ENCODE assay signal across 8 cellular contexts in genomic region chrX:136497556-136498048, GRCh38. TPM values are rescaled to one million over a fixed set of nuclear protein-coding genes. Genes with fewer than 3 reads are reported as not detected.
DNase-seq lines count a peak whose midpoint lies in the region; ATAC-seq, FAIRE-seq and TF ChIP-seq lines count a peak whose summit lies in the region.

TSS of gene HTATSF1 (plus strand) at chrX:136497592. CDS start at chrX:136497685, 93 bp downstream.

- POLR2A ChIA-PET in A549 (lab: Yijun Ruan, JAX): interaction anchor here (0.7 to 1.9 kb wide), 5 partner anchors 11 to 383 kb away, joined by 3 to 9 read pairs (median 4); partner anchors contain the start of gene RBMX

- H3K9me3 ChIP-seq in A549 (no peaks in the 10 kb centered on the region), heart right ventricle (no peaks in the 10 kb centered on the region)

- TF ChIP-seq EP300 in A549 (IDR thresholded peaks at IDR 0.05): no peak

- peak within 1 kb of the TSS; percentile 92 for H3K4me3 Mint-ChIP-seq in activated T-helper 1 cell treated with anti-CD3 and anti-CD28 coated beads, Interleukin-12 subunit alpha, Interleukin-12 subunit beta, Interleukin-2, Interleukin-4 antibody, amounts not matched to agents 30 ng/mL and 10 ng/mL and 1 ng/mL, durations not matched to agents 14 hours and 24 hours and 36 hours

- peak within 1 kb of the TSS; percentile 97 to 98 for H3K27ac ChIP-seq in A549
- H3K27ac ChIP-seq in heart right ventricle: peak within 1 kb of the TSS; percentile 86 to 98 (median 94)
- H3K27ac ChIP-seq in rectal smooth muscle tissue (ENCODE audit: low read depth, low read length): peak within 1 kb of the TSS; percentile 87

- peak within 1 kb of the TSS; percentile 99 for H3K27ac Mint-ChIP-seq in activated T-helper 1 cell treated with anti-CD3 and anti-CD28 coated beads, Interleukin-12 subunit alpha, Interleukin-12 subunit beta, Interleukin-2, Interleukin-4 antibody, amounts not matched to agents 30 ng/mL and 10 ng/mL and 1 ng/mL, durations not matched to agents 14 hours and 24 hours and 36 hours

- no peaks in the 10 kb centered on the region for H3K27me3 Mint-ChIP-seq in activated T-helper 1 cell treated with anti-CD3 and anti-CD28 coated beads, Interleukin-12 subunit alpha, Interleukin-12 subunit beta, Interleukin-2, Interleukin-4 antibody, amounts not matched to agents 30 ng/mL and 10 ng/mL and 1 ng/mL, durations not matched to agents 14 hours and 24 hours and 36 hours (ENCODE audit: insufficient read depth)

- peak; percentile 51 to 70 for ATAC-seq in A549
- peak; percentile 9 for ATAC-seq in GM18861 (IDR thresholded peaks at IDR 0.05; ENCODE audit: unreplicated experiment)
- peak; percentile 13 for ATAC-seq in HG03460 (IDR thresholded peaks at IDR 0.05; ENCODE audit: unreplicated experiment)
- peak in 5 of 8 donors; percentile 1 to 25 (median 10) for ATAC-seq in heart right ventricle

- peaks cover 0 to 12% (median 0%) of the 10 kb centered on the region in 7 donors for H3K27me3 ChIP-seq in heart right ventricle
- no peaks in the 10 kb centered on the region for H3K27me3 ChIP-seq in rectal smooth muscle tissue (ENCODE audit: control insufficient read depth, insufficient read depth, low read length)

- peaks cover 13% of the 10 kb centered on the region; the same call in 2 of the 3 replicates for H3K4me1 ChIP-seq in A549
- peaks cover 0 to 22% (median 11%) of the 10 kb centered on the region in 9 donors for H3K4me1 ChIP-seq in heart right ventricle
- no peaks in the 10 kb centered on the region for H3K4me1 ChIP-seq in rectal smooth muscle tissue (ENCODE audit: control insufficient read depth, insufficient read depth, low read length)

- peaks cover 0 to 32% (median 0%) of the 10 kb centered on the region in 9 donors for H3K36me3 ChIP-seq in heart right ventricle
- peaks cover 3% of the 10 kb centered on the region for H3K36me3 ChIP-seq in rectal smooth muscle tissue (ENCODE audit: control insufficient read depth, insufficient read depth, low read length)

- peak; percentile 52 for TF ChIP-seq POLR2A in A549 (IDR thresholded peaks at IDR 0.05; ENCODE audit: low read length)

- WGBS in A549 (ENCODE audit: missing lambda C conversion rate): under 1% methylated on average over 11 of the region's 35 CpGs
- WGBS in heart right ventricle, 2 donors: 0% methylated on average over 33 to 35 of the region's 35 CpGs

- intact Hi-C loops in activated T-helper 1 cell treated with anti-CD3 and anti-CD28 coated beads, Interleukin-12 subunit alpha, Interleukin-12 subunit beta, Interleukin-2, Interleukin-4 antibody, amounts not matched to agents 30 ng/mL and 10 ng/mL and 1 ng/mL, durations not matched to agents 14 hours and 24 hours and 36 hours (cut with micrococcal nuclease): loop anchor here (1.0 to 5.0 kb wide), 11 partner anchors 87 to 975 kb away; partner anchors contain the start of genes INTS6L, MMGT1 and SLC9A6
- intact Hi-C loops in heart right ventricle (cut with DNase I): loop anchor here in 3 of 10 donors (2.0 to 10.0 kb wide), 5 partner anchors 15 to 525 kb away; partner anchors contain the start of genes MAP7D3 (in 1 of the 3) and MMGT1 (in 1 of the 3)

- H3K36me3 Mint-ChIP-seq in activated T-helper 1 cell treated with anti-CD3 and anti-CD28 coated beads, Interleukin-12 subunit alpha, Interleukin-12 subunit beta, Interleukin-2, Interleukin-4 antibody, amounts not matched to agents 30 ng/mL and 10 ng/mL and 1 ng/mL, durations not matched to agents 14 hours and 24 hours and 36 hours (ENCODE audit: low read depth): peaks cover 12% of the 10 kb centered on the region

- peak within 1 kb of the TSS; percentile 89 for H3K4me2 ChIP-seq in A549

- peak in 1 of 2 experiments; percentile 20 for DNase-seq in A549 (ENCODE audit: low read depth in 1 of 2, low spot score in 1 of 2)
- DNase-seq in activated T-helper 1 cell treated with anti-CD3 and anti-CD28 coated beads, Interleukin-12 subunit alpha, Interleukin-12 subunit beta, Interleukin-2, Interleukin-4 antibody, amounts not matched to agents 30 ng/mL and 10 ng/mL and 1 ng/mL, durations not matched to agents 14 hours and 24 hours and 36 hours (ENCODE audit: low spot score): no peak
- peak in 1 of 2 donors; percentile 9 for DNase-seq in heart right ventricle
- no peak for DNase-seq in stimulated activated CD4-positive, alpha-beta T cell treated with anti-CD3 and anti-CD28 coated beads, Interleukin-2, amount 100 ng/mL, for 48 hours
- DNase-seq in GOT3 (lab: John Stamatoyannopoulos, UW): no peak

- no peak for TF ChIP-seq CTCF in A549 (IDR thresholded peaks at IDR 0.05)
- TF ChIP-seq CTCF in heart right ventricle (IDR thresholded peaks at IDR 0.05): no peak

- H3K9ac ChIP-seq in rectal smooth muscle tissue (ENCODE audit: low read length): peak within 1 kb of the TSS; percentile 57

- no peak for TF ChIP-seq RAD21 in A549 (conservative IDR thresholded peaks at IDR 0.05 in 1 of 2, IDR thresholded peaks at IDR 0.05 in 1 of 2)

- H3K4me3 ChIP-seq in A549: peak within 1 kb of the TSS; percentile 71
- H3K4me3 ChIP-seq in heart right ventricle: peak within 1 kb of the TSS; percentile 37 to 86 (median 74)
- H3K4me3 ChIP-seq in rectal smooth muscle tissue (ENCODE audit: low read length): peak within 1 kb of the TSS; percentile 79

- peak; percentile 76 for FAIRE-seq in A549 (lab: Jason Lieb, UNC)

- peaks cover 20% of the 10 kb centered on the region for H3K4me1 Mint-ChIP-seq in activated T-helper 1 cell treated with anti-CD3 and anti-CD28 coated beads, Interleukin-12 subunit alpha, Interleukin-12 subunit beta, Interleukin-2, Interleukin-4 antibody, amounts not matched to agents 30 ng/mL and 10 ng/mL and 1 ng/mL, durations not matched to agents 14 hours and 24 hours and 36 hours (ENCODE audit: low read depth)

- no peaks in the 10 kb centered on the region for H3K9me3 Mint-ChIP-seq in activated T-helper 1 cell treated with anti-CD3 and anti-CD28 coated beads, Interleukin-12 subunit alpha, Interleukin-12 subunit beta, Interleukin-2, Interleukin-4 antibody, amounts not matched to agents 30 ng/mL and 10 ng/mL and 1 ng/mL, durations not matched to agents 14 hours and 24 hours and 36 hours

- CTCF ChIA-PET in A549 (lab: Yijun Ruan, JAX): interaction anchor here (1.0 kb wide), 1 partner anchor 80 kb away, joined by 4 read pairs; no protein-coding TSS in a partner anchor

TF ChIP-seq in A549, 52 proteins besides CTCF, POLR2A, EP300 and RAD21:
- TF ChIP-seq RCOR1 (IDR thresholded peaks at IDR 0.05; ENCODE audit: low read depth, low read length) (no peak), CBX8 (IDR thresholded peaks at IDR 0.05) (no peak), CEBPB (IDR thresholded peaks at IDR 0.05) (no peak), POLR2AphosphoS2 (conservative IDR thresholded peaks at IDR 0.05; ENCODE audit: low read length) (no peak), EHF (CRISPR knock-in tag; IDR thresholded peaks at IDR 0.05) (no peak), FOSL2 (IDR thresholded peaks at IDR 0.05) (no peak), FOSL2 (CRISPR knock-in tag; IDR thresholded peaks at IDR 0.05) (no peak), ZSCAN20 (CRISPR knock-in tag; IDR thresholded peaks at IDR 0.05) (no peak), HOXB5 (CRISPR knock-in tag; IDR thresholded peaks at IDR 0.05) (no peak), CHD2 (IDR thresholded peaks at IDR 0.05; ENCODE audit: low read length, partially characterized antibody) (no peak), CHD4 (IDR thresholded peaks at IDR 0.05; ENCODE audit: borderline replicate concordance) (no peak), SREBF2 (IDR thresholded peaks at IDR 0.05) (no peak), RARB (CRISPR knock-in tag; IDR thresholded peaks at IDR 0.05) (no peak)
TF ChIP-seq in A549: peak in this region for 0.

RNA-seq across cellular contexts. Expression of gene HTATSF1, which starts in this region (rescaled TPM):
- 5.0 and 10.8 TPM in 2 replicates for polyA plus RNA-seq in A549 (2011; rRNA removed)
- polyA plus RNA-seq in A549 (2012; cell fraction: cytosol; rRNA removed): 3.1 and 5.0 TPM in 2 replicates
- polyA plus RNA-seq in A549 (2012; cell fraction: nucleus; rRNA removed): 1.7 and 4.7 TPM in 2 replicates
- 82.3 to 87.7 TPM (median 82.8 TPM) in 3 replicates for polyA plus RNA-seq in A549 (2017; fragmentation: RNase III; extraction: RNeasy Plus Mini Kit Qiagen cat#74134 plus additional on column Dnase treatment)
- 1.6 and 2.4 TPM in 2 replicates for polyA minus RNA-seq in A549 (2011; rRNA and poly(A)+ RNA removed)
- total RNA-seq in activated T-helper 1 cell treated with anti-CD3 and anti-CD28 coated beads, Interleukin-12 subunit alpha, Interleukin-12 subunit beta, Interleukin-2, Interleukin-4 antibody, amounts not matched to agents 30 ng/mL and 10 ng/mL and 1 ng/mL, durations not matched to agents 14 hours and 24 hours and 36 hours: 50.2 and 54.2 TPM in 2 replicates
- total RNA-seq in heart right ventricle: 10 to 100 TPM; 55.0 to 77.8 (median 62.9) TPM
- polyA plus RNA-seq in heart right ventricle: 10 to 100 TPM; 36.7 to 45.6 TPM

Comparison
In these comparisons a context has a peak if more than half of its experiments do, and no peak if none do; other contexts are left out.
1. ATAC-seq: peak in every context shown above with its lines; median percentile 60 in A549; 13 in HG03460; 10 in heart right ventricle; 9 in GM18861.